Comparison of ENCODE assay signal across 8 cellular contexts in the genomic region with DNA sequence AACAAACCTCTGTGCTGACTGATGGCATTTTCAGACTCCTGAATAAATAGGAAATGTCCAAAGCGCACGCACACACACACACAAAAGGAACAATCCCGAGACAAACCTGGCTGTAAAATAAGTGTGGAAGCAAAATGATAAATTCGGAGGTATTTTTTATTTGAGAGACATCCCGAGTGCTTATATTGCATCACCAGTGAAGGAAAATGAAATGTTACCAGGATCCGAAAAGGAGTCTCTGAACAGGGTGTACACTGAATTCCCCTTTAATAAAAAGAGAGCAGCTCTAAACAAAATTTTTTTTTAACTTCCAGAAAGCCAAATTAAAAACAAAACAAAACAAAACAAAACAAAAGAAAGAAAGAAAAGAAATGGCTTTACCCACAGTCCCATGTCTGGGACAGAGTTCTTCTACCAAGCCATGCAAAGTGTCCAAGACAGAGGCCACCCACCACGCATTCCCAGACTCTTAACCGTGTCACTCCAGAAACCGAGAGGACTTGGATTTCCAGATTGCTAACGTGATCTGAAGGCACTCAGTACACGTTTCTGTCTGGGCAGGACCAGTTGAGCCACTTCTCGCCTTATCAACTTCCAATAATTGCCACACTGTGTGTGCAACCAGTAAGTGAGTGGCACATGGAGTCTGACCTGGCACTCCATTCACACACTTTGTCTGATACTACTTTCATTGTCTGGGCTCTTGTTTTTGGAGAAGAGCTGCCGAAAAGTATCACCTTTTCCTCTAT. TPM values are rescaled to one million over a fixed set of nuclear protein-coding genes. Genes with fewer than 3 reads are reported as not detected.
DNase-seq lines count a peak whose midpoint lies in the region; ATAC-seq and TF ChIP-seq lines count a peak whose summit lies in the region.

No MANE protein-coding gene starts in this region.

- TF ChIP-seq CTCF in foreskin keratinocyte (conservative IDR thresholded peaks at IDR 0.05): no peak
- no peak for TF ChIP-seq CTCF in osteoblast (IDR thresholded peaks at IDR 0.05; ENCODE audit: extremely low read depth, low read depth, low read length)

- no peaks in the 10 kb centered on the region for H3K9me3 ChIP-seq in osteoblast (ENCODE audit: low read depth, low read length)

- peak overlapping the region; percentile 93 for H3K4me2 ChIP-seq in osteoblast (ENCODE audit: insufficient read depth, low read length)

- ATAC-seq in GM18502 (IDR thresholded peaks at IDR 0.05; ENCODE audit: poor library complexity, unreplicated experiment) (peak; percentile 1), HG02943 (IDR thresholded peaks at IDR 0.05; ENCODE audit: low read depth, unreplicated experiment) (peak; percentile 2), SK-N-SH treated with all-trans-retinoic acid at 6 μM for 48 hours (peak; percentile 79), foreskin keratinocyte (peak; percentile 37), GM18858 (IDR thresholded peaks at IDR 0.05; ENCODE audit: unreplicated experiment) (no peak)

- peaks cover 7% of the 10 kb centered on the region for H3K79me2 ChIP-seq in osteoblast (ENCODE audit: insufficient read depth, low read length)

- H2AFZ ChIP-seq in osteoblast (ENCODE audit: low read length): peak overlapping the region; percentile 96

- H3K4me3 ChIP-seq in osteoblast (ENCODE audit: insufficient read depth, low read length): peak overlapping the region; percentile 90

- H3K27ac ChIP-seq in foreskin keratinocyte (peak overlapping the region; percentile 79), osteoblast (ENCODE audit: low read depth, low read length) (peak overlapping the region; percentile 61)

- no peaks in the 10 kb centered on the region for H3K36me3 ChIP-seq in osteoblast (ENCODE audit: insufficient read depth, low read length)

- no peaks in the 10 kb centered on the region for H4K20me1 ChIP-seq in osteoblast (ENCODE audit: insufficient read depth, low read length)

- DNase-seq in foreskin keratinocyte (peak in 1 of 2 donors; percentile 57), osteoblast (ENCODE audit: insufficient read length, low spot score, missing footprints) (peak; percentile 79), NCI-H2029 treated with DMSO at 0.1 percent for 48 hours (lab: John Stamatoyannopoulos, UW) (no peak), GF-D8 (lab: John Stamatoyannopoulos, UW) (no peak)

- H3K4me1 ChIP-seq in foreskin keratinocyte (peaks cover 26% of the 10 kb centered on the region), osteoblast (ENCODE audit: insufficient read depth, low read length) (peaks cover 4% of the 10 kb centered on the region)

- H3K27me3 ChIP-seq in foreskin keratinocyte (no peaks in the 10 kb centered on the region), osteoblast (ENCODE audit: insufficient read depth, low read length) (no peaks in the 10 kb centered on the region)

TF ChIP-seq in SK-N-SH treated with all-trans-retinoic acid at 6 μM for 48 hours, 23 proteins besides CTCF, POLR2A, EP300 and RAD21:
- TF ChIP-seq GLIS3 (CRISPR knock-in tag; IDR thresholded peaks at IDR 0.05) (no peak), ZFP30 (CRISPR knock-in tag; IDR thresholded peaks at IDR 0.05) (no peak)
- TF ChIP-seq, protein P1, sequence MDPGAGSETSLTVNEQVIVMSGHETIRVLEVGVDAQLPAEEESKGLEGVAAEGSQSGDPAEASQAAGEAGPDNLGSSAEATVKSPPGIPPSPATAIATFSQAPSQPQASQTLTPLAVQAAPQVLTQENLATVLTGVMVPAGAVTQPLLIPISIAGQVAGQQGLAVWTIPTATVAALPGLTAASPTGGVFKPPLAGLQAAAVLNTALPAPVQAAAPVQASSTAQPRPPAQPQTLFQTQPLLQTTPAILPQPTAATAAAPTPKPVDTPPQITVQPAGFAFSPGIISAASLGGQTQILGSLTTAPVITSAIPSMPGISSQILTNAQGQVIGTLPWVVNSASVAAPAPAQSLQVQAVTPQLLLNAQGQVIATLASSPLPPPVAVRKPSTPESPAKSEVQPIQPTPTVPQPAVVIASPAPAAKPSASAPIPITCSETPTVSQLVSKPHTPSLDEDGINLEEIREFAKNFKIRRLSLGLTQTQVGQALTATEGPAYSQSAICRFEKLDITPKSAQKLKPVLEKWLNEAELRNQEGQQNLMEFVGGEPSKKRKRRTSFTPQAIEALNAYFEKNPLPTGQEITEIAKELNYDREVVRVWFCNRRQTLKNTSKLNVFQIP (CRISPR knock-in tag; IDR thresholded peaks at IDR 0.05; ENCODE audit: borderline replicate concordance, low read depth): no peak
TF ChIP-seq in SK-N-SH treated with all-trans-retinoic acid at 6 μM for 48 hours: peak in this region for 0.

RNA-seq across cellular contexts. Expression of a gene that starts 0.8 kb away (rescaled TPM):
- total RNA-seq in foreskin keratinocyte (40.2 and 50.8 TPM in 2 replicates), osteoblast (27.9 and 31.8 TPM in 2 replicates)
- polyA plus RNA-seq in foreskin keratinocyte: 22.3 and 23.7 TPM in 2 replicates
